Comparison of ENCODE assay signal across 2 cellular contexts in genomic region chr2:8986327-8986976, GRCh38.
A peak's percentile ranks its signal among the peaks of the same experiment; 100 is the strongest.
TF ChIP-seq lines count a peak whose summit lies in the region.

No MANE protein-coding gene starts in this region.

TF ChIP-seq in HepG2, 621 proteins besides CTCF, POLR2A, EP300 and RAD21:
- no peak for TF ChIP-seq KDM5A (IDR thresholded peaks at IDR 0.05; ENCODE audit: borderline replicate concordance, low read length)
- TF ChIP-seq ZKSCAN1 (IDR thresholded peaks at IDR 0.05; ENCODE audit: low read length), result no peak
- TF ChIP-seq SMC3 (IDR thresholded peaks at IDR 0.05; ENCODE audit: low read length), result peak; percentile 75
- TF ChIP-seq ZNF44 (CRISPR knock-in tag; IDR thresholded peaks at IDR 0.05), result no peak
- TF ChIP-seq MAFF (IDR thresholded peaks at IDR 0.05; ENCODE audit: low read depth, low read length), result no peak
- TF ChIP-seq SATB2 (CRISPR knock-in tag; IDR thresholded peaks at IDR 0.05), result no peak
- TF ChIP-seq KLF16 (CRISPR knock-in tag; IDR thresholded peaks at IDR 0.05), result 0 out of 4 replicates have a peak, but pooled peaks of 1 of the 2 experiments have one; percentile 35
- peak; percentile 99 for TF ChIP-seq ZNF264 (CRISPR knock-in tag; IDR thresholded peaks at IDR 0.05)
- TF ChIP-seq TAF1 (CRISPR knock-in tag; IDR thresholded peaks at IDR 0.05), result no peak
- TF ChIP-seq ZNF850 (CRISPR knock-in tag; conservative IDR thresholded peaks at IDR 0.05), result no peak
- peak; percentile 74 for TF ChIP-seq STAG1 (CRISPR knock-in tag; IDR thresholded peaks at IDR 0.05)
- no peak for TF ChIP-seq RARA (CRISPR knock-in tag; IDR thresholded peaks at IDR 0.05)
- TF ChIP-seq ARNTL (CRISPR knock-in tag; IDR thresholded peaks at IDR 0.05), result no peak
- TF ChIP-seq ATF1 (CRISPR knock-in tag; IDR thresholded peaks at IDR 0.05), result no peak
- no peak for TF ChIP-seq HHEX (CRISPR knock-in tag; IDR thresholded peaks at IDR 0.05)
- TF ChIP-seq NFIB (CRISPR knock-in tag; IDR thresholded peaks at IDR 0.05; ENCODE audit: borderline replicate concordance), result no peak
- no peak for TF ChIP-seq ZBTB46 (CRISPR knock-in tag; IDR thresholded peaks at IDR 0.05; ENCODE audit: borderline replicate concordance)

TF ChIP-seq in K562, 482 proteins besides CTCF, POLR2A, EP300 and RAD21 (continues in another document):
- TF ChIP-seq RCOR1 (IDR thresholded peaks at IDR 0.05; ENCODE audit: borderline replicate concordance in 1 of 2, low read depth in 2 of 2, low read length in 2 of 2) (peak in 1 of 2 experiments; percentile 11; a peak in 1 of 4 replicates), E2F4 (CRISPR knock-in tag; IDR thresholded peaks at IDR 0.05; ENCODE audit: low read depth) (no peak), AFF1 (IDR thresholded peaks at IDR 0.05; ENCODE audit: low read depth in 1 of 2, partially characterized antibody in 2 of 2) (peak in 1 of 2 experiments; percentile 20), MEIS2 (IDR thresholded peaks at IDR 0.05; ENCODE audit: partially characterized antibody) (no peak), ZNF398 (CRISPR knock-in tag; IDR thresholded peaks at IDR 0.05) (no peak), CXXC5 (CRISPR knock-in tag; IDR thresholded peaks at IDR 0.05) (peak; percentile 58; the same call in 1 of the 2 replicates), NEUROD1 (IDR thresholded peaks at IDR 0.05; ENCODE audit: borderline replicate concordance, low read depth, low read length, partially characterized antibody) (no peak), USF2 (CRISPR knock-in tag; IDR thresholded peaks at IDR 0.05) (peak; percentile 77), E2F3 (CRISPR knock-in tag; IDR thresholded peaks at IDR 0.05) (no peak), RBBP5 (IDR thresholded peaks at IDR 0.05; ENCODE audit: borderline replicate concordance, insufficient read depth, low read length, poor library complexity, severe bottlenecking) (no peak), PTBP1 (IDR thresholded peaks at IDR 0.05; ENCODE audit: low read depth, low read length) (no peak), CREB3L1 (IDR thresholded peaks at IDR 0.05; ENCODE audit: borderline replicate concordance, low read depth) (peak; percentile 17; the same call in 1 of the 2 replicates), ZBTB40 (IDR thresholded peaks at IDR 0.05) (no peak), ZBTB40 (CRISPR knock-in tag; IDR thresholded peaks at IDR 0.05) (no peak), KLF10 (CRISPR knock-in tag; IDR thresholded peaks at IDR 0.05) (no peak), TCF3 (CRISPR knock-in tag; IDR thresholded peaks at IDR 0.05) (peak; percentile 25; the same call in 1 of the 2 replicates), ZBTB11 (CRISPR knock-in tag; IDR thresholded peaks at IDR 0.05) (no peak), MYNN (IDR thresholded peaks at IDR 0.05) (peak; percentile 42; the same call in 1 of the 2 replicates), MYNN (CRISPR knock-in tag; IDR thresholded peaks at IDR 0.05) (no peak), FOXJ2 (tag; IDR thresholded peaks at IDR 0.05) (no peak), NFRKB (IDR thresholded peaks at IDR 0.05; ENCODE audit: low read depth) (0 out of 2 replicates have a peak, but pooled peaks have one; percentile 23), NFE2L1 (tag; IDR thresholded peaks at IDR 0.05; ENCODE audit: borderline replicate concordance, low read depth) (no peak), CHD1 (IDR thresholded peaks at IDR 0.05; ENCODE audit: low read length) (no peak)
